In the genomic region with DNA sequence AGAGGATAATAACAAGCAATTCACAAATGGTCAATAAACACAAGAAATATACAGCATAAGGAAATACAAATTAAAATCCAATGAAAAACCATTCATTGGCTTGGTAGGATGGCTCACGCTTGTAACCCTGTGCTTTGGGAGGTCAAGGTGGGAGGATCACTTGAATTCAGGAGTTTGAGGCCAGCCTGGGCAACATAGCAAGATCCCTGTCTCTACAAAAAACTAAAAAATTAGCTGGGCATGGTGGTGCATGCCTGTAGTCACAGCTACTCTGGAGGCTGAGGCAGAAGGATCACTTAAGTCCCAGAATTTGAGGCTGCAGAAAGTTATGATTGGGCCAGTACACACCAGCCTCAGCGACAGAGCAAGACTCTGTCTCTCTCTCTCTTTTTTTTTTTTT, we compare ENCODE assay signal across 18 cellular contexts. TPM values are rescaled to one million over a fixed set of nuclear protein-coding genes. Genes with fewer than 3 reads are reported as not detected.
DNase-seq lines count a peak whose midpoint lies in the region; ATAC-seq, FAIRE-seq and TF ChIP-seq lines count a peak whose summit lies in the region.
"Had no signal": no experiment of that assay in that cellular context is flagged by ENCODE, and none has a peak within 500 bp of the region (broad histone marks: within the 10 kb centered on the region; RNA-seq: fewer than 3 reads in every experiment).

No MANE protein-coding gene starts in this region.

- peak overlapping the region; percentile 27 for H3K27ac Mint-ChIP-seq in T-helper 17 cell
- H3K27ac Mint-ChIP-seq: CD4-positive, alpha-beta T cell; IgD-negative memory B cell had no signal

- no peak overlapping the region for H3K4me3 ChIP-seq in cardiac muscle cell
- no peak overlapping the region for H3K4me3 ChIP-seq in right cardiac atrium (ENCODE audit: low read length)
- no peak overlapping the region for H3K4me3 ChIP-seq in keratinocyte (ENCODE audit: control insufficient read depth in 2 of 3, extremely low read depth in 1 of 3, insufficient read depth in 2 of 3, low read depth in 1 of 3, low read length in 3 of 3)
- no peak overlapping the region for H3K4me3 ChIP-seq in osteoblast (ENCODE audit: insufficient read depth, low read length)

- CTCF ChIA-PET in HEK293T (lab: Yijun Ruan, JAX) = no interaction called here

- no peaks in the 10 kb centered on the region for H3K36me3 ChIP-seq in cardiac muscle cell
- H3K36me3 ChIP-seq in keratinocyte (ENCODE audit: control insufficient read depth in 2 of 2, extremely low read depth in 1 of 2, insufficient read depth in 2 of 2, low read length in 2 of 2) = no peaks in the 10 kb centered on the region
- no peaks in the 10 kb centered on the region for H3K36me3 ChIP-seq in osteoblast (ENCODE audit: insufficient read depth, low read length)

- H3K4me3 Mint-ChIP-seq in T-helper 17 cell = no peak overlapping the region
- H3K4me3 Mint-ChIP-seq: CD4-positive, alpha-beta T cell; IgD-negative memory B cell had no signal

- dilution Hi-C loops in keratinocyte (cut with MboI; ENCODE audit: extremely low pct_ligation_motif_present, low sequenced_read_pairs) = no loop called here

- ATAC-seq in right cardiac atrium = no peak
- no peak for ATAC-seq in T-helper 17 cell

- H3K27me3 Mint-ChIP-seq in T-helper 17 cell = no peaks in the 10 kb centered on the region
- H3K27me3 Mint-ChIP-seq: CD4-positive, alpha-beta T cell had no signal

- DNase-seq in cardiac muscle cell (ENCODE audit: low read depth in 1 of 2, low spot score in 1 of 2) (no peak), right cardiac atrium (no peak), T-helper 17 cell (no peak), keratinocyte (ENCODE audit: low read depth, low spot score) (no peak), osteoblast (ENCODE audit: insufficient read length, low spot score, missing footprints) (no peak), GM19239 (ENCODE audit: insufficient read length, low spot score) (no peak), HK-2 (ENCODE audit: unreplicated experiment) (no peak), HEK293T (ENCODE audit: extremely low spot score) (no peak)
- DNase-seq: 8988T; CD4-positive, alpha-beta T cell; GOT3; Kasumi-1; NCI-H1105; NCI-H2081 treated with DMSO at 0.1 percent for 48 hours; NK-92 treated with Interleukin-12 subunit alpha and Interleukin-12 subunit beta, amount 100 ng/mL, for 24 hours; SK-N-SH had no signal

- H3K79me2 ChIP-seq in keratinocyte (ENCODE audit: control insufficient read depth, insufficient read depth, low read length) = no peaks in the 10 kb centered on the region
- no peaks in the 10 kb centered on the region for H3K79me2 ChIP-seq in osteoblast (ENCODE audit: insufficient read depth, low read length)

- no peak overlapping the region for H3K9ac ChIP-seq in keratinocyte (ENCODE audit: control insufficient read depth, extremely low read depth, insufficient read depth, low read length)
- H3K9ac ChIP-seq: SK-N-SH had no signal

- no peak for TF ChIP-seq CTCF in cardiac muscle cell (IDR thresholded peaks at IDR 0.05; ENCODE audit: low read depth, low read length)
- TF ChIP-seq CTCF in keratinocyte (optimal IDR thresholded peaks at IDR 0.05 in 1 of 3, IDR thresholded peaks at IDR 0.05 in 1 of 3, conservative IDR thresholded peaks at IDR 0.05 in 1 of 3; ENCODE audit: extremely low read depth in 1 of 3, insufficient read depth in 2 of 3, low read length in 3 of 3) = no peak
- no peak for TF ChIP-seq CTCF in osteoblast (IDR thresholded peaks at IDR 0.05; ENCODE audit: extremely low read depth, low read depth, low read length)

- H3K36me3 Mint-ChIP-seq in T-helper 17 cell (ENCODE audit: low read depth) = no peaks in the 10 kb centered on the region
- H3K36me3 Mint-ChIP-seq: IgD-negative memory B cell had no signal

- H4K20me1 ChIP-seq in keratinocyte (ENCODE audit: control insufficient read depth, extremely low read depth, insufficient read depth, low read length) (no peaks in the 10 kb centered on the region), osteoblast (ENCODE audit: insufficient read depth, low read length) (no peaks in the 10 kb centered on the region)

- intact Hi-C loops in right cardiac atrium (cut with DNase I) = no loop called here

- H3K9me1 ChIP-seq in keratinocyte (ENCODE audit: control insufficient read depth, extremely low read depth, insufficient read depth, low read length) = no peaks in the 10 kb centered on the region

- no peak overlapping the region for H2AFZ ChIP-seq in keratinocyte (ENCODE audit: control insufficient read depth, low read length)
- no peak overlapping the region for H2AFZ ChIP-seq in osteoblast (ENCODE audit: low read length)

- POLR2A ChIA-PET in HEK293T (lab: Yijun Ruan, JAX) = no interaction called here

- H3K27ac ChIP-seq in cardiac muscle cell = peak overlapping the region; percentile 83
- H3K27ac ChIP-seq in right cardiac atrium (ENCODE audit: low read length) = no peak overlapping the region
- H3K27ac ChIP-seq in keratinocyte (ENCODE audit: control insufficient read depth, insufficient read depth, low read length) = peak overlapping the region; percentile 79
- no peak overlapping the region for H3K27ac ChIP-seq in osteoblast (ENCODE audit: low read depth, low read length)

- H3K4me1 Mint-ChIP-seq in T-helper 17 cell = no peaks in the 10 kb centered on the region
- H3K4me1 Mint-ChIP-seq: IgD-negative memory B cell had no signal

- FAIRE-seq in keratinocyte (lab: Jason Lieb, UNC) = no peak
- no peak for FAIRE-seq in GM19239 (lab: Jason Lieb, UNC)
- FAIRE-seq: GM12891 had no signal

- H3K27me3 ChIP-seq in cardiac muscle cell (no peaks in the 10 kb centered on the region), right cardiac atrium (ENCODE audit: control insufficient read depth, insufficient read depth) (no peaks in the 10 kb centered on the region), keratinocyte (ENCODE audit: control insufficient read depth, extremely low read depth, insufficient read depth, low read length) (no peaks in the 10 kb centered on the region), osteoblast (ENCODE audit: insufficient read depth, low read length) (peaks cover 3% of the 10 kb centered on the region)

- 98% methylated on average over 2 of the region's 2 CpGs for WGBS in right cardiac atrium

- H3K4me2 ChIP-seq in keratinocyte (ENCODE audit: control insufficient read depth, extremely low read depth, insufficient read depth, low read depth, low read length) = peak overlapping the region; percentile 48
- no peak overlapping the region for H3K4me2 ChIP-seq in osteoblast (ENCODE audit: insufficient read depth, low read length)
- H3K4me2 ChIP-seq: SK-N-SH had no signal

- H3K4me1 ChIP-seq in cardiac muscle cell (ENCODE audit: low read depth) (peaks cover 6% of the 10 kb centered on the region), right cardiac atrium (ENCODE audit: control insufficient read depth, insufficient read depth, low read length) (no peaks in the 10 kb centered on the region), keratinocyte (ENCODE audit: control insufficient read depth, extremely low read depth, insufficient read depth, low read length) (peaks cover 20% of the 10 kb centered on the region), osteoblast (ENCODE audit: insufficient read depth, low read length) (no peaks in the 10 kb centered on the region)

- H3K9me3 ChIP-seq in cardiac muscle cell (ENCODE audit: low read depth) (no peaks in the 10 kb centered on the region), right cardiac atrium (ENCODE audit: control insufficient read depth, low read length) (no peaks in the 10 kb centered on the region), T-helper 17 cell (ENCODE audit: control insufficient read depth, low read length, poor library complexity, severe bottlenecking) (no peaks in the 10 kb centered on the region), keratinocyte (ENCODE audit: control insufficient read depth, low read depth, low read length) (no peaks in the 10 kb centered on the region), osteoblast (ENCODE audit: low read depth, low read length) (no peaks in the 10 kb centered on the region)
- H3K9me3 ChIP-seq: SK-N-SH had no signal

TF ChIP-seq in HEK293T, 16 proteins besides CTCF, POLR2A, EP300 and RAD21:
- TF ChIP-seq ARNT (IDR thresholded peaks at IDR 0.05) (no peak), ZNF384 (IDR thresholded peaks at IDR 0.05) (no peak), NFRKB (IDR thresholded peaks at IDR 0.05) (no peak), FOXA1 (IDR thresholded peaks at IDR 0.05) (no peak), SUZ12 (IDR thresholded peaks at IDR 0.05) (no peak), HDGF (IDR thresholded peaks at IDR 0.05; ENCODE audit: borderline replicate concordance) (no peak), FOXM1 (IDR thresholded peaks at IDR 0.05; ENCODE audit: borderline replicate concordance) (no peak), BHLHE40 (IDR thresholded peaks at IDR 0.05; ENCODE audit: borderline replicate concordance) (no peak), CTBP1 (IDR thresholded peaks at IDR 0.05; ENCODE audit: borderline replicate concordance) (no peak), LEF1 (IDR thresholded peaks at IDR 0.05; ENCODE audit: borderline replicate concordance) (no peak)
TF ChIP-seq in HEK293T: peak in this region for 0.

RNA-seq across cellular contexts. Expression of gene UBAP1, which starts 20.9 kb away (rescaled TPM):
- total RNA-seq in cardiac muscle cell (23.5 and 28.6 TPM in 2 replicates), right cardiac atrium (10 to 100 TPM; 43.6 to 51.1 (median 46.6) TPM), T-helper 17 cell (10 to 100 TPM; 63.3 to 68.2 TPM), osteoblast (40.9 and 43.9 TPM in 2 replicates)
- polyA plus RNA-seq in cardiac muscle cell (52.3 and 60.0 TPM in 2 replicates), right cardiac atrium (31.2 TPM), keratinocyte (81.8 to 99.5 TPM (median 85.1 TPM) in 3 replicates)
- polyA plus RNA-seq in keratinocyte (2011; ENCODE audit: low read depth) = 82.4 TPM
- polyA plus RNA-seq in keratinocyte (2011; cell fraction: cytosol; rRNA removed) = 84.9 and 129 TPM in 2 replicates
- polyA plus RNA-seq in keratinocyte (2011; cell fraction: nucleus; rRNA removed) = 86.4 and 97.7 TPM in 2 replicates
- polyA plus RNA-seq in keratinocyte (2012; ENCODE audit: low replicate concordance) = 53.2 and 80.7 TPM in 2 replicates
- polyA minus RNA-seq in keratinocyte = 75.0 to 108 TPM (median 90.8 TPM) in 3 replicates
- 62.2 TPM for polyA minus RNA-seq in keratinocyte (2011; cell fraction: cytosol; rRNA and poly(A)+ RNA removed)
- 36.6 and 56.2 TPM in 2 replicates for polyA minus RNA-seq in keratinocyte (2011; cell fraction: nucleus; rRNA and poly(A)+ RNA removed)

RNA-seq across cellular contexts. Expression of gene DCAF12, which starts 31.4 kb away (rescaled TPM):
- total RNA-seq in cardiac muscle cell (29.7 and 31.7 TPM in 2 replicates), right cardiac atrium (10 to 100 TPM; 12.0 to 17.1 (median 15.5) TPM), T-helper 17 cell (10 to 100 TPM; 14.8 TPM), osteoblast (21.4 and 21.8 TPM in 2 replicates)
- polyA plus RNA-seq in cardiac muscle cell (27.1 and 36.0 TPM in 2 replicates), right cardiac atrium (8.3 TPM), keratinocyte (27.5 to 34.0 TPM (median 33.0 TPM) in 3 replicates)
- polyA plus RNA-seq in keratinocyte (2011; ENCODE audit: low read depth) = 7.6 TPM
- polyA plus RNA-seq in keratinocyte (2011; cell fraction: cytosol; rRNA removed) = 24.7 and 36.3 TPM in 2 replicates
- polyA plus RNA-seq in keratinocyte (2011; cell fraction: nucleus; rRNA removed) = 25.9 and 29.3 TPM in 2 replicates
- 16.0 and 20.4 TPM in 2 replicates for polyA plus RNA-seq in keratinocyte (2012; ENCODE audit: low replicate concordance)
- polyA minus RNA-seq in keratinocyte = 31.7 to 53.9 TPM (median 40.1 TPM) in 3 replicates
- 22.1 TPM for polyA minus RNA-seq in keratinocyte (2011; cell fraction: cytosol; rRNA and poly(A)+ RNA removed)
- 13.2 and 25.4 TPM in 2 replicates for polyA minus RNA-seq in keratinocyte (2011; cell fraction: nucleus; rRNA and poly(A)+ RNA removed)

Comparison
In these comparisons a context has a peak if more than half of its experiments do, and no peak if none do; other contexts are left out.
1. H3K27ac ChIP-seq: peak in cardiac muscle cell (single experiment) and keratinocyte (single experiment); none in right cardiac atrium (single experiment) and osteoblast (single experiment).